ENCODE assay signal across 19 cellular contexts in genomic region chr10:131475803-131476202, GRCh38.
A peak's percentile ranks its signal among the peaks of the same experiment; 100 is the strongest.
DNase-seq lines count a peak whose midpoint lies in the region; ATAC-seq, FAIRE-seq and TF ChIP-seq lines count a peak whose summit lies in the region.
"Had no signal": no experiment of that assay in that cellular context is flagged by ENCODE, and none has a peak within 500 bp of the region (broad histone marks: within the 10 kb centered on the region; RNA-seq: fewer than 3 reads in every experiment).

No MANE protein-coding gene starts in this region.

- TF ChIP-seq POLR2A in H1 (IDR thresholded peaks at IDR 0.05; ENCODE audit: control extremely low read depth in 1 of 2, low read depth in 2 of 2, low read length in 2 of 2) (no peak), right lobe of liver (IDR thresholded peaks at IDR 0.05) (no peak)

- H3K14ac ChIP-seq in H1 (ENCODE audit: insufficient read length) = no peak overlapping the region

- H2AFZ ChIP-seq in H1 (ENCODE audit: low read length) = no peak overlapping the region
- H2AFZ ChIP-seq: GM23338 had no signal

- H2BK20ac ChIP-seq in H1 (ENCODE audit: low read length) = peak overlapping the region; percentile 80; the same call in 1 of the 2 replicates

- H3K79me1 ChIP-seq in H1 (ENCODE audit: low read depth, low read length) = no peaks in the 10 kb centered on the region

- H3K4me3 ChIP-seq in H1 (ENCODE audit: extremely low read depth in 1 of 4, insufficient read depth in 2 of 4, low read depth in 3 of 4, low read length in 4 of 4) = no peak overlapping the region
- no peak overlapping the region for H3K4me3 ChIP-seq in right lobe of liver
- H3K4me3 ChIP-seq: GM12878, GM23338, HAP-1 had no signal

- no peaks in the 10 kb centered on the region for H3K36me3 ChIP-seq in H1 (ENCODE audit: control insufficient read depth in 2 of 4, insufficient read depth in 4 of 4, low read length in 3 of 4)
- H3K36me3 ChIP-seq in right lobe of liver = no peaks in the 10 kb centered on the region
- H3K36me3 ChIP-seq: HAP-1 had no signal

- H3K4me1 Mint-ChIP-seq in progenitor cell of endocrine pancreas (ENCODE audit: low read depth) = peaks cover 17% of the 10 kb centered on the region
- H3K4me1 Mint-ChIP-seq: B cell, GM23338, IgD-negative memory B cell had no signal

- H3K4me2 ChIP-seq in H1 (ENCODE audit: insufficient read depth in 1 of 2, low read depth in 2 of 2, low read length in 2 of 2) = no peak overlapping the region
- H3K4me2 ChIP-seq: GM23338 had no signal

- H4K8ac ChIP-seq in H1 (ENCODE audit: extremely low read depth, insufficient read depth, low read length) = no peak overlapping the region

- H3K9me3 Mint-ChIP-seq in progenitor cell of endocrine pancreas (ENCODE audit: low read depth) = no peaks in the 10 kb centered on the region
- H3K9me3 Mint-ChIP-seq: CD4-positive, alpha-beta T cell; IgD-negative memory B cell had no signal

- no peak for TF ChIP-seq EP300 in H1 (IDR thresholded peaks at IDR 0.05; ENCODE audit: borderline replicate concordance in 1 of 2, low read depth in 2 of 2, low read length in 2 of 2)

- no peak overlapping the region for H2BK15ac ChIP-seq in H1 (ENCODE audit: low read length)

- H3K4me3 Mint-ChIP-seq in progenitor cell of endocrine pancreas (ENCODE audit: low read depth) = no peak overlapping the region
- H3K4me3 Mint-ChIP-seq: B cell; CD4-positive, alpha-beta T cell; GM23338; HFFc6 had no signal

- no peak for FAIRE-seq in H1 (lab: Jason Lieb, UNC)
- FAIRE-seq: A204.1, GM12878, GM18507 had no signal

- TF ChIP-seq RAD21 in H1 (IDR thresholded peaks at IDR 0.05 in 1 of 2, conservative IDR thresholded peaks at IDR 0.05 in 1 of 2; ENCODE audit: low read depth in 2 of 2, low read length in 2 of 2) = no peak

- H3K18ac ChIP-seq in H1 (ENCODE audit: extremely low read depth, low read length) = no peak overlapping the region; the same call in 1 of the 2 replicates

- POLR2A ChIA-PET in H1 (lab: Charles Lee; ENCODE audit: partially characterized antibody) = no interaction called here

- no peaks in the 10 kb centered on the region for H3K27me3 Mint-ChIP-seq in progenitor cell of endocrine pancreas

- H3K9ac ChIP-seq in H1 (replicated peaks in 1 of 4; ENCODE audit: extremely low read depth in 1 of 4, low read depth in 3 of 4, low read length in 3 of 4) = no peak overlapping the region

- DNase-seq in M059J (ENCODE audit: low read depth) = peak; percentile 8
- DNase-seq in H1 (ENCODE audit: low read depth in 1 of 2, low spot score in 2 of 2) = no peak
- DNase-seq in right lobe of liver = peak in 1 of 3 donors; percentile 40
- DNase-seq in progenitor cell of endocrine pancreas (ENCODE audit: low spot score, unreplicated experiment) = no peak
- DNase-seq in NCI-H524 treated with DMSO at 0.1 percent for 48 hours (lab: John Stamatoyannopoulos, UW) = no peak
- no peak for DNase-seq in H4 (ENCODE audit: low spot score)
- DNase-seq: C1 segment of cervical spinal cord; Calu3; CD4-positive, alpha-beta T cell; DMS 273 treated with DMSO at 0.1 percent for 48 hours; HFFc6 had no signal

- peak overlapping the region; percentile 68; the same call in 1 of the 2 replicates for H2BK12ac ChIP-seq in H1 (ENCODE audit: low read depth, low read length)

- H3K79me2 ChIP-seq in H1 (ENCODE audit: control insufficient read depth in 1 of 2, insufficient read depth in 2 of 2, low read length in 2 of 2) = no peaks in the 10 kb centered on the region

- no peak overlapping the region for H4K91ac ChIP-seq in H1 (replicated peaks; ENCODE audit: insufficient read length, low read length)

- H3K27ac ChIP-seq in H1 (ENCODE audit: low read depth, low read length) = no peak overlapping the region
- H3K27ac ChIP-seq in right lobe of liver = no peak overlapping the region

- no peaks in the 10 kb centered on the region for H3K9me3 ChIP-seq in H1 (ENCODE audit: insufficient read depth in 2 of 2, low read depth in 1 of 2, low read length in 1 of 2)
- H3K9me3 ChIP-seq in right lobe of liver = no peaks in the 10 kb centered on the region
- H3K9me3 ChIP-seq: HAP-1 had no signal

- no peak overlapping the region for H3K4ac ChIP-seq in H1 (replicated peaks; ENCODE audit: insufficient read length, low read depth, low read length)

- H3K4me1 ChIP-seq in H1 (replicated peaks in 1 of 4; ENCODE audit: control insufficient read depth in 3 of 4, insufficient read depth in 4 of 4, low read length in 3 of 4) (no peaks in the 10 kb centered on the region; a peak in 1 of 7 replicates), right lobe of liver (peaks cover 0 to 10% (median 3%) of the 10 kb centered on the region in 4 donors)
- H3K4me1 ChIP-seq: HAP-1 had no signal

- no peaks in the 10 kb centered on the region for H3K36me3 Mint-ChIP-seq in progenitor cell of endocrine pancreas (ENCODE audit: insufficient read depth)

- no peak overlapping the region for H4K5ac ChIP-seq in H1 (ENCODE audit: insufficient read length, low read depth, low read length)

- peak overlapping the region; percentile 71 for H3K27ac Mint-ChIP-seq in progenitor cell of endocrine pancreas
- H3K27ac Mint-ChIP-seq: B cell; CD4-positive, alpha-beta T cell; GM23338; HFFc6; IgD-negative memory B cell had no signal

- H3K23ac ChIP-seq in H1 (ENCODE audit: insufficient read length) = no peak overlapping the region

- H2AK5ac ChIP-seq in H1 (ENCODE audit: low read depth, low read length) = no peak overlapping the region

- no peak overlapping the region for H2BK120ac ChIP-seq in H1 (replicated peaks; ENCODE audit: low read depth, low read length)

- no peaks in the 10 kb centered on the region for H3K23me2 ChIP-seq in H1 (ENCODE audit: low read depth, low read length)

- no peaks in the 10 kb centered on the region for H4K20me1 ChIP-seq in H1 (replicated peaks in 1 of 2; ENCODE audit: control insufficient read depth in 1 of 2, insufficient read depth in 2 of 2, low read length in 2 of 2)

- ATAC-seq in right lobe of liver (peak; percentile 3 to 67 (median 10)), HG03521 (IDR thresholded peaks at IDR 0.05; ENCODE audit: unreplicated experiment) (no peak)
- ATAC-seq: GM12878, GM23338 had no signal

- H3K27me3 ChIP-seq in H1 (replicated peaks in 1 of 4; ENCODE audit: control insufficient read depth in 3 of 4, extremely low read depth in 1 of 4, insufficient read depth in 3 of 4, low read length in 3 of 4) = no peaks in the 10 kb centered on the region
- no peaks in the 10 kb centered on the region for H3K27me3 ChIP-seq in right lobe of liver

- H2BK5ac ChIP-seq in H1 (ENCODE audit: low read depth, low read length) = no peak overlapping the region

- CTCF ChIA-PET in H1 (lab: Charles Lee; ENCODE audit: partially characterized antibody) = interaction anchor here (1.2 kb wide), 1 partner anchor 22 kb away, joined by 4 read pairs; no protein-coding TSS in a partner anchor

- intact Hi-C loops in right lobe of liver (cut with DNase I) = loop anchor here in 1 of 2 donors (10.0 kb wide), 1 partner anchor 339 kb away; no protein-coding TSS in a partner anchor

- H3K56ac ChIP-seq in H1 (replicated peaks; ENCODE audit: insufficient read length, low read depth, low read length) = no peak overlapping the region

- TF ChIP-seq CTCF in H1 (IDR thresholded peaks at IDR 0.05; ENCODE audit: control extremely low read depth in 1 of 3, insufficient read depth in 1 of 3, low read depth in 1 of 3, low read length in 3 of 3) (no peak), right lobe of liver (IDR thresholded peaks at IDR 0.05) (no peak), progenitor cell of endocrine pancreas (IDR thresholded peaks at IDR 0.05; ENCODE audit: unreplicated experiment) (no peak)

- WGBS in H1 (ENCODE audit: extremely low coverage in 1 of 2, insufficient coverage in 1 of 2, insufficient read length in 1 of 2, insufficient replicate concordance in 2 of 2, low coverage in 1 of 2, low lambda C conversion rate in 2 of 2, missing lambda C conversion rate in 1 of 2), 2 experiments = 87% methylated on average over 16 of the region's 16 CpGs; no CpG with 5 or more reads in 1 of the 2 experiments
- 71% methylated on average over 7 of the region's 16 CpGs for WGBS in right lobe of liver (ENCODE audit: insufficient coverage, low coverage, low lambda C conversion rate, missing lambda C conversion rate)

TF ChIP-seq in H1, 55 proteins besides CTCF, POLR2A, EP300 and RAD21 (continues in another document):
- TF ChIP-seq ATF2 (IDR thresholded peaks at IDR 0.05; ENCODE audit: low read length) (no peak), GABPA (IDR thresholded peaks at IDR 0.05; ENCODE audit: borderline replicate concordance, insufficient read depth, low read length) (no peak), KDM5A (IDR thresholded peaks at IDR 0.05; ENCODE audit: low read length) (no peak), JUND (IDR thresholded peaks at IDR 0.05; ENCODE audit: low read length) (no peak), BCL11A (IDR thresholded peaks at IDR 0.05; ENCODE audit: low read depth in 2 of 2, low read length in 2 of 2) (no peak), SIX5 (IDR thresholded peaks at IDR 0.05; ENCODE audit: low read depth, low read length) (no peak)
